26 cellular contexts compared by ENCODE assay signal in the genomic region with DNA sequence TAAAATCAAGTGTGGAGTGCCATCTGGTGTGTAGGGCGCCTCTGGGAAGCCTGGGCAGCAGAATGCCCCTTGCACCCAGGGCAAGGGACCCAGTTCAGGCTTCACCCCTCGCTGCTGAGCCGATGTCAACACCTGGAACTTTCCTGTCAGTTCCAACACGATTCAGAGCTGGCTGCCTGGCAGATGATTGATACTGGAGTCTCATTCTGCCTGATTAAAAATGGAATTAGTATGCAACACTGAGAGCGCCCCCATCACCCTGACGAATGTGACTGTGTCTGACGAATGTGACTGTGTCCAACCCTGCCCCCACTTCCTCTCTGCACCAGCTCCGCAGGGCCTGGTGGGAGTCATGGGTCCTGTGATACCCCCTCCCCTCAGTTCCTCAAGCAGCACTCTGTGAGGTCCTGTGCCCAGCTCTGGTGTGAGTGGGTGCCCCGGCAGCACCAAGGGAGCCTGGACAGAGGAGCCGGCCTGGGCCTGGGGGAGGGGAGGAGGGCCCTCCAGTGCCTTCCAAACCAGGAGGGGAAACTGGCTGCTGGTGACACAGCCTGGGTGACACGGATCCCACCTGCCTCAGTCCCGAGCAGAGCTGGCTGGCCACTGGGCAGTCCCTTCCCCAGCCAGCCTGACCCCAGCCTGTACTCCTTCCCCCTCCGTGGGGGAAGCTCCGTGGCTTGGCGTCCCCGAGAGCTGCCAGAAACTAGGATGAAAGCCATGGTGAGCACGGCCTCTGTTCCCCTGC. TPM values are rescaled to one million over a fixed set of nuclear protein-coding genes. Genes with fewer than 3 reads are reported as not detected.
A peak's percentile ranks its signal among the peaks of the same experiment; 100 is the strongest.
DNase-seq lines count a peak whose midpoint lies in the region; ATAC-seq, FAIRE-seq and TF ChIP-seq lines count a peak whose summit lies in the region.
"Had no signal": no experiment of that assay in that cellular context is flagged by ENCODE, and none has a peak within 500 bp of the region (broad histone marks: within the 10 kb centered on the region; RNA-seq: fewer than 3 reads in every experiment).

No MANE protein-coding gene starts in this region.

- H3K27me3 Mint-ChIP-seq in activated naive CD4-positive, alpha-beta T cell treated with anti-CD3 and anti-CD28 coated beads, Interleukin-2, amount 10 ng/mL, durations not matched to agents 7 days and 5 days: no peaks in the 10 kb centered on the region
- H3K27me3 Mint-ChIP-seq: naive thymus-derived CD8-positive, alpha-beta T cell had no signal

- no peaks in the 10 kb centered on the region for H3K4me1 Mint-ChIP-seq in activated naive CD4-positive, alpha-beta T cell treated with anti-CD3 and anti-CD28 coated beads, Interleukin-2, amount 10 ng/mL, durations not matched to agents 7 days and 5 days
- H3K4me1 Mint-ChIP-seq: CD8-positive, alpha-beta memory T cell; mesothelial cell of epicardium had no signal

- no peak overlapping the region for H3K27ac ChIP-seq in HepG2 (ENCODE audit: extremely low read length, insufficient read depth, low read length)
- H3K27ac ChIP-seq in upper lobe of right lung: no peak overlapping the region
- H3K27ac ChIP-seq: testis had no signal

- no peak for TF ChIP-seq RAD21 in HepG2 (CRISPR knock-in tag; IDR thresholded peaks at IDR 0.05)

- in situ Hi-C loops in HepG2 (cut with HindIII; ENCODE audit: extremely low pct_ligation_motif_present, low pct_unique_long_range_greater_than_20kb): no loop called here

- no peak overlapping the region for H3K4me2 ChIP-seq in HepG2 (ENCODE audit: low read depth, low read length)

- no peaks in the 10 kb centered on the region for H3K9me3 Mint-ChIP-seq in activated naive CD4-positive, alpha-beta T cell treated with anti-CD3 and anti-CD28 coated beads, Interleukin-2, amount 10 ng/mL, durations not matched to agents 7 days and 5 days
- H3K9me3 Mint-ChIP-seq: activated T-helper 2 cell treated with anti-CD3 and anti-CD28 coated beads, Interferon-gamma antibody, Interleukin-2, Interleukin-4, amounts not matched to agents 10 μg/mL and 5 μg/mL and 100 μg/mL, durations not matched to agents 14 hours and 24 hours and 36 hours; CD8-positive, alpha-beta memory T cell; mesothelial cell of epicardium; naive thymus-derived CD8-positive, alpha-beta T cell; T-helper 1 cell treated with Interleukin-12 subunit alpha and Interleukin-12 subunit beta and Interleukin-4 antibody, amounts not matched to agents 30 μg/mL and 1 μg/mL, for 36 hours had no signal

- no peak for FAIRE-seq in HepG2 (lab: Jason Lieb, UNC)
- FAIRE-seq: GM18507 had no signal

- peaks cover 6% of the 10 kb centered on the region; the same call in 1 of the 2 replicates for H4K20me1 ChIP-seq in HepG2 (ENCODE audit: insufficient read depth, low read length)

- H3K27me3 ChIP-seq in HepG2 (ENCODE audit: control insufficient read depth in 1 of 2, insufficient read depth in 2 of 2, low read length in 2 of 2) (no peaks in the 10 kb centered on the region), upper lobe of right lung (no peaks in the 10 kb centered on the region)
- H3K27me3 ChIP-seq: testis had no signal

- POLR2A ChIA-PET in HepG2 (lab: Yijun Ruan, JAX): no interaction called here

- H3K79me2 ChIP-seq in HepG2 (ENCODE audit: insufficient read depth, low read length): no peaks in the 10 kb centered on the region

- intact Hi-C loops in HepG2 (cut with micrococcal nuclease; ENCODE audit: unreplicated experiment): no loop called here
- intact Hi-C loops in upper lobe of right lung (cut with DNase I): no loop called here

- H3K9me3 ChIP-seq in HepG2 (ENCODE audit: low read length) (no peaks in the 10 kb centered on the region), upper lobe of right lung (no peaks in the 10 kb centered on the region)
- H3K9me3 ChIP-seq: testis had no signal

- no peak for TF ChIP-seq POLR2A in HepG2 (IDR thresholded peaks at IDR 0.05; ENCODE audit: insufficient read depth in 1 of 2, low read depth in 2 of 2, low read length in 2 of 2)

- H3K4me1 ChIP-seq in HepG2 (ENCODE audit: insufficient read depth, low read length) (peaks cover 9% of the 10 kb centered on the region), upper lobe of right lung (no peaks in the 10 kb centered on the region)
- H3K4me1 ChIP-seq: testis had no signal

- H3K27ac Mint-ChIP-seq in activated naive CD4-positive, alpha-beta T cell treated with anti-CD3 and anti-CD28 coated beads, Interleukin-2, amount 10 ng/mL, durations not matched to agents 7 days and 5 days: peak overlapping the region; percentile 49
- H3K27ac Mint-ChIP-seq: activated CD8-positive, alpha-beta T cell treated with anti-CD3 and anti-CD28 coated beads, Interleukin-2, amount 10 ng/mL, durations not matched to agents 7 days and 5 days; activated T-helper 2 cell treated with anti-CD3 and anti-CD28 coated beads, Interferon-gamma antibody, Interleukin-2, Interleukin-4, amounts not matched to agents 10 μg/mL and 5 μg/mL and 100 μg/mL, durations not matched to agents 14 hours and 24 hours and 36 hours; CD8-positive, alpha-beta memory T cell; H9; mesothelial cell of epicardium; T-helper 1 cell treated with Interleukin-12 subunit alpha and Interleukin-12 subunit beta and Interleukin-4 antibody, amounts not matched to agents 30 μg/mL and 1 μg/mL, for 36 hours had no signal

- BruUV-seq in HepG2 (replicated peaks; lab: Mats Ljungman, UMichigan): no TSS peak

- 0 out of 5 replicates have a peak, but pooled peaks cover 0 to 6% of the 10 kb centered on the region in 2 experiments for H3K36me3 ChIP-seq in HepG2 (replicated peaks in 1 of 2; ENCODE audit: control insufficient read depth in 1 of 2, insufficient read depth in 2 of 2, low read length in 2 of 2)
- H3K36me3 ChIP-seq in upper lobe of right lung: no peaks in the 10 kb centered on the region

- ATAC-seq in HepG2: no peak
- ATAC-seq in upper lobe of right lung: no peak
- no peak for ATAC-seq in GM18520 (IDR thresholded peaks at IDR 0.05; ENCODE audit: unreplicated experiment)
- ATAC-seq in GM19397 (IDR thresholded peaks at IDR 0.05; ENCODE audit: unreplicated experiment): no peak
- no peak for ATAC-seq in GM18868 (IDR thresholded peaks at IDR 0.05; ENCODE audit: unreplicated experiment)
- ATAC-seq: activated CD8-positive, alpha-beta T cell treated with anti-CD3 and anti-CD28 coated beads, Interleukin-2, amount 10 ng/mL, durations not matched to agents 7 days and 5 days had no signal

- CTCF ChIA-PET in activated naive CD4-positive, alpha-beta T cell treated with anti-CD3 and anti-CD28 coated beads, Interleukin-2, amount 10 ng/mL, durations not matched to agents 7 days and 5 days (lab: Charles Lee): interaction anchor here (0.7 to 5.3 kb wide), 6 partner anchors 28 to 412 kb away, joined by 3 to 41 read pairs (median 6); no protein-coding TSS in a partner anchor
- CTCF ChIA-PET in HepG2 (lab: Yijun Ruan, JAX; ENCODE audit: low intra/inter-chr PET ratio, low total read pairs): no interaction called here

- 89% methylated on average over 13 of the region's 17 CpGs for WGBS in HepG2 (ENCODE audit: low lambda C conversion rate)

- DNase-seq in activated naive CD4-positive, alpha-beta T cell treated with anti-CD3 and anti-CD28 coated beads, Interleukin-2, amount 10 ng/mL, durations not matched to agents 7 days and 5 days: peak; percentile 12
- no peak for DNase-seq in activated naive CD4-positive, alpha-beta T cell treated with anti-CD3 and anti-CD28 coated beads, Interleukin-2, amount 50 U/mL, for 16 hours
- DNase-seq in activated CD8-positive, alpha-beta memory T cell treated with anti-CD3 and anti-CD28 coated beads, Interleukin-2, amount 50 U/mL, for 48 hours: peak; percentile 38
- DNase-seq in HepG2 (ENCODE audit: low spot score) (no peak), upper lobe of right lung (peak; percentile 57)
- DNase-seq: activated CD8-positive, alpha-beta T cell treated with anti-CD3 and anti-CD28 coated beads, Interleukin-2, amount 10 ng/mL, durations not matched to agents 7 days and 5 days; amygdala; dermis blood vessel endothelial cell; GDM1; MM.1S; NCI-H1436 treated with DMSO at 0.1 percent for 48 hours; NCI-H524; NK-92 treated with Interleukin-12 subunit alpha and Interleukin-12 subunit beta, amount 100 ng/mL, for 24 hours had no signal

- H3K9ac ChIP-seq in HepG2 (ENCODE audit: insufficient read depth, low read depth, low read length): no peak overlapping the region

- H2AFZ ChIP-seq in HepG2 (ENCODE audit: low read length): no peak overlapping the region

- TF ChIP-seq EP300 in HepG2 (IDR thresholded peaks at IDR 0.05; ENCODE audit: low read depth in 2 of 2, low read length in 2 of 2) (no peak), HepG2 (CRISPR knock-in tag; IDR thresholded peaks at IDR 0.05; ENCODE audit: borderline replicate concordance) (no peak)

- no peak overlapping the region for H3K4me3 Mint-ChIP-seq in activated naive CD4-positive, alpha-beta T cell treated with anti-CD3 and anti-CD28 coated beads, Interleukin-2, amount 10 ng/mL, durations not matched to agents 7 days and 5 days
- H3K4me3 Mint-ChIP-seq: activated CD8-positive, alpha-beta T cell treated with anti-CD3 and anti-CD28 coated beads, Interleukin-2, amount 10 ng/mL, durations not matched to agents 7 days and 5 days; CD8-positive, alpha-beta memory T cell; H9; mesothelial cell of epicardium; naive thymus-derived CD8-positive, alpha-beta T cell; T-helper 1 cell treated with Interleukin-12 subunit alpha and Interleukin-12 subunit beta and Interleukin-4 antibody, amounts not matched to agents 30 μg/mL and 1 μg/mL, for 36 hours had no signal

- H3K36me3 Mint-ChIP-seq in activated naive CD4-positive, alpha-beta T cell treated with anti-CD3 and anti-CD28 coated beads, Interleukin-2, amount 10 ng/mL, durations not matched to agents 7 days and 5 days: no peaks in the 10 kb centered on the region

- H3K4me3 ChIP-seq in HepG2 (replicated peaks in 1 of 3; ENCODE audit: insufficient read depth in 1 of 3, low read depth in 2 of 3, low read length in 3 of 3) (no peak overlapping the region), upper lobe of right lung (no peak overlapping the region)
- H3K4me3 ChIP-seq: testis had no signal

- TF ChIP-seq CTCF in HepG2 (CRISPR knock-in tag; IDR thresholded peaks at IDR 0.05): no peak
- no peak for TF ChIP-seq CTCF in upper lobe of right lung (IDR thresholded peaks at IDR 0.05)

RNA-seq across cellular contexts. Expression of a gene that starts 41.4 kb away (rescaled TPM):
- not detected in 2 replicates for total RNA-seq in HepG2 (2016; rRNA removed; fragmentation: Illumina TruSeq; extraction: Trizol)
- total RNA-seq in HepG2 (2016; cell fraction: cytosol; rRNA removed; fragmentation: Illumina TruSeq; extraction: Trizol; ENCODE audit: low read depth): not detected in 2 replicates
- total RNA-seq in HepG2 (2016; cell fraction: insoluble cytoplasmic fraction; rRNA removed; fragmentation: Illumina TruSeq; extraction: Trizol): not detected in 2 replicates
- not detected in 2 replicates for total RNA-seq in HepG2 (2016; cell fraction: membrane; rRNA removed; fragmentation: Illumina TruSeq; extraction: Trizol)
- not detected in 2 replicates for total RNA-seq in HepG2 (2016; cell fraction: nucleus; rRNA removed; fragmentation: Illumina TruSeq; extraction: Trizol)
- polyA plus RNA-seq in HepG2 (2011; rRNA removed): not detected in 2 replicates
- polyA plus RNA-seq in HepG2 (2011; cell fraction: cytosol; rRNA removed): not detected in 2 replicates
- polyA plus RNA-seq in HepG2 (2011; cell fraction: nucleus; rRNA removed): not detected in 2 replicates
- not detected in 2 replicates for polyA plus RNA-seq in HepG2 (2012)
- not detected in 2 replicates for polyA plus RNA-seq in HepG2 (2016; cell fraction: cytosol; fragmentation: Illumina TruSeq; extraction: Trizol; ENCODE audit: low read depth)
- polyA plus RNA-seq in HepG2 (2016; cell fraction: insoluble cytoplasmic fraction; fragmentation: Illumina TruSeq; extraction: Trizol; ENCODE audit: low read depth): not detected in 2 replicates
- not detected in 2 replicates for polyA plus RNA-seq in HepG2 (2016; cell fraction: membrane; fragmentation: Illumina TruSeq; extraction: Trizol; ENCODE audit: low read depth)
- polyA plus RNA-seq in HepG2 (2016; cell fraction: nucleus; fragmentation: Illumina TruSeq; extraction: Trizol; ENCODE audit: insufficient read depth, low read depth): not detected in 2 replicates
- polyA minus RNA-seq in HepG2 (2011; rRNA and poly(A)+ RNA removed; ENCODE audit: low replicate concordance): 1.1 TPM in 1 of 2 replicates, not detected in the other
- polyA minus RNA-seq in HepG2 (2011; cell fraction: cytosol; rRNA and poly(A)+ RNA removed): not detected in 2 replicates
- not detected in 2 replicates for polyA minus RNA-seq in HepG2 (2011; cell fraction: nucleus; rRNA and poly(A)+ RNA removed)
- 9.5 TPM for total RNA-seq in upper lobe of right lung
- total RNA-seq: activated CD8-positive, alpha-beta T cell treated with anti-CD3 and anti-CD28 coated beads, Interleukin-2, amount 10 ng/mL, durations not matched to agents 7 days and 5 days; activated T-helper 2 cell treated with anti-CD3 and anti-CD28 coated beads, Interferon-gamma antibody, Interleukin-2, Interleukin-4, amounts not matched to agents 10 μg/mL and 5 μg/mL and 100 μg/mL, durations not matched to agents 14 hours and 24 hours and 36 hours; CD8-positive, alpha-beta memory T cell; dermis blood vessel endothelial cell; glomerular endothelial cell; mesothelial cell of epicardium; naive thymus-derived CD8-positive, alpha-beta T cell; osteocyte had no signal
- polyA plus RNA-seq: CD8-positive, alpha-beta memory T cell; naive thymus-derived CD8-positive, alpha-beta T cell had no signal

Comparison
In these comparisons a context has a peak if more than half of its experiments do, and no peak if none do; other contexts are left out.
1. DNase-seq: peak in activated naive CD4-positive, alpha-beta T cell treated with anti-CD3 and anti-CD28 coated beads, Interleukin-2, amount 10 ng/mL, durations not matched to agents 7 days and 5 days (single experiment), activated CD8-positive, alpha-beta memory T cell treated with anti-CD3 and anti-CD28 coated beads, Interleukin-2, amount 50 U/mL, for 48 hours (single experiment) and upper lobe of right lung (single experiment); none in activated naive CD4-positive, alpha-beta T cell treated with anti-CD3 and anti-CD28 coated beads, Interleukin-2, amount 50 U/mL, for 16 hours (single experiment) and HepG2 (single experiment).
2. RNA of a gene that starts 41.4 kb away (total RNA-seq): 9.5 TPM in upper lobe of right lung (single experiment); not detected in HepG2; every median in the first group is over 10 times any median in the second.